Comparison of ENCODE assay signal across 8 cellular contexts in the genomic region with DNA sequence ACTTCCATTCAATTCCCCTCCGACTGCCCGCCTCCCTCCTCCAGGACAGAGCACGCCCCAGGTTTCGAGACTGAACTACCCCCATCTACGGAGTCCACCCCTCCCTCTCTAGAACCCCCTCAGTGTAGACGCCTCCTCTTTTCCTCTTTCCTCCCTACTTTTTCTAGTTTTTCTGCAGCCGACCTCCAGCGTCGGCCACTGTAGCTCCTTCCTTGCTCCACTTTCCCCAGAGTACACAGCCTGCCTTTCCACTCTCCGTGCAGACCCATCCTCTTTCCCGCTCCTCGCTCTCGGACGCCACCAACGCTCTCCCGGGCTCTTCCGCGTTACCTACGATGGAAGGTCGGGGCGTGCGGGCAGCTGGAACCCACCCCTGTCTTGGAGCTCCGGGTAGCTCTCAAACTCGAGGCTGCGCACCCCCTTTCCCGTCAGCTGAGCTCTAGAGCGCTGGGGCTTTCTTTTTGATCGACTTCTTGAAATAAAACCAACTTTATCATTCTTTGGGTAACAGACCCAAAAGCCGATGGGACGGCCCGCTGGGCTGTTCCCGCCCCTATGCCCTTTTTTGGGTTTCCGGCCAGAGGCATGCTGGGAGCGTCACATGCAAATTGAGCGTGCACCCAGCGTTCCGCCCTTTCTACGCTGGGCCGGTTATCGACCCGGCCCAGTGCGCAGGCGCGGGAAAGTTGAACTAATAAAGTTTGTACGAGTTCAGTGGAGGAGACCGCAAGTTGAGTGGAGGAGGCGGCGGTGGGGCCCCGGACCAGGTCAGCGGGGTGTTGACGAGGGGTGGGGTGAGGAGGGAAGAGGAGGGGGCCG. TPM values are rescaled to one million over a fixed set of nuclear protein-coding genes. Genes with fewer than 3 reads are reported as not detected.
DNase-seq lines count a peak whose midpoint lies in the region; ATAC-seq and TF ChIP-seq lines count a peak whose summit lies in the region.

A gene with protein sequence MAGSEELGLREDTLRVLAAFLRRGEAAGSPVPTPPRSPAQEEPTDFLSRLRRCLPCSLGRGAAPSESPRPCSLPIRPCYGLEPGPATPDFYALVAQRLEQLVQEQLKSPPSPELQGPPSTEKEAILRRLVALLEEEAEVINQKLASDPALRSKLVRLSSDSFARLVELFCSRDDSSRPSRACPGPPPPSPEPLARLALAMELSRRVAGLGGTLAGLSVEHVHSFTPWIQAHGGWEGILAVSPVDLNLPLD (plus strand): TSS at position 633 of the 819 bp plus-strand sequence. CDS start 760 bp downstream, outside the sequence.
A gene with protein sequence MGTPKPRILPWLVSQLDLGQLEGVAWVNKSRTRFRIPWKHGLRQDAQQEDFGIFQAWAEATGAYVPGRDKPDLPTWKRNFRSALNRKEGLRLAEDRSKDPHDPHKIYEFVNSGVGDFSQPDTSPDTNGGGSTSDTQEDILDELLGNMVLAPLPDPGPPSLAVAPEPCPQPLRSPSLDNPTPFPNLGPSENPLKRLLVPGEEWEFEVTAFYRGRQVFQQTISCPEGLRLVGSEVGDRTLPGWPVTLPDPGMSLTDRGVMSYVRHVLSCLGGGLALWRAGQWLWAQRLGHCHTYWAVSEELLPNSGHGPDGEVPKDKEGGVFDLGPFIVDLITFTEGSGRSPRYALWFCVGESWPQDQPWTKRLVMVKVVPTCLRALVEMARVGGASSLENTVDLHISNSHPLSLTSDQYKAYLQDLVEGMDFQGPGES (minus strand): TSS at position 557 of the 819 bp plus-strand sequence. CDS start 1,019 bp downstream, outside the sequence.

- CTCF ChIA-PET in Caco-2 (lab: Charles Lee), result interaction anchor here (0.5 to 2.0 kb wide), 3 partner anchors 25 to 171 kb away, joined by 4 to 11 read pairs (median 7); a partner anchor contains a TSS

- TF ChIP-seq CTCF in Caco-2 (IDR thresholded peaks at IDR 0.05; ENCODE audit: insufficient read depth in 1 of 2, low read depth in 1 of 2, low read length in 1 of 2, severe bottlenecking in 1 of 2, unreplicated experiment in 1 of 2) (no peak), OCI-LY1 (IDR thresholded peaks at IDR 0.05; ENCODE audit: low read length) (no peak), endodermal cell (conservative IDR thresholded peaks at IDR 0.05) (no peak)

- H3K79me2 ChIP-seq in OCI-LY1 (ENCODE audit: insufficient read depth, low read length), result 0 out of 2 replicates have a peak, but pooled peaks cover 5% of the 10 kb centered on the region

- H3K27ac Mint-ChIP-seq in Caco-2 (ENCODE audit: unreplicated experiment), result peak within 1 kb of the TSS; percentile 89
- H3K27ac Mint-ChIP-seq in endodermal cell, result peak within 1 kb of the TSS; percentile 95

- no peaks in the 10 kb centered on the region for H3F3A ChIP-seq in OCI-LY1 (ENCODE audit: insufficient read depth, low read length)

- TSS peak; percentile 55 for BruUV-seq in Caco-2 (replicated peaks; lab: Mats Ljungman, UMichigan)

- H3K9me3 Mint-ChIP-seq in Caco-2 (ENCODE audit: unreplicated experiment), result no peaks in the 10 kb centered on the region
- H3K9me3 Mint-ChIP-seq in endodermal cell, result peaks cover 2% of the 10 kb centered on the region

- H3K4me3 Mint-ChIP-seq in Caco-2 (ENCODE audit: unreplicated experiment), result peak within 1 kb of the TSS; percentile 93
- H3K4me3 Mint-ChIP-seq in endodermal cell, result peak within 1 kb of the TSS; percentile 93

- H3K27ac ChIP-seq in OCI-LY1 (ENCODE audit: low read depth, low read length, poor library complexity, severe bottlenecking) (peak within 1 kb of the TSS; percentile 83), endodermal cell (ENCODE audit: low read depth, low read length) (peak within 1 kb of the TSS; percentile 47)

- peaks cover 18% of the 10 kb centered on the region for H3K4me1 Mint-ChIP-seq in Caco-2 (ENCODE audit: low read depth, unreplicated experiment)
- H3K4me1 Mint-ChIP-seq in endodermal cell, result peaks cover 16% of the 10 kb centered on the region

- peak within 1 kb of the TSS; percentile 86 for H3K4me3 ChIP-seq in Caco-2 (ENCODE audit: low read depth, low read length)
- H3K4me3 ChIP-seq in OCI-LY1 (ENCODE audit: low read depth, low read length, poor library complexity, severe bottlenecking), result peak within 1 kb of the TSS; percentile 83
- H3K4me3 ChIP-seq in endodermal cell (ENCODE audit: low read length), result peak within 1 kb of the TSS; percentile 90

- POLR2A ChIA-PET in Caco-2 (lab: Charles Lee), result interaction anchor here (0.6 to 2.6 kb wide), 5 partner anchors 9 to 75 kb away, joined by 4 to 24 read pairs (median 15); a partner anchor contains a TSS

- peaks cover 13% of the 10 kb centered on the region; the same call in 1 of the 2 replicates for H3K4me1 ChIP-seq in Caco-2
- H3K4me1 ChIP-seq in OCI-LY1 (ENCODE audit: insufficient read depth, low read length, severe bottlenecking), result peaks cover 23% of the 10 kb centered on the region
- H3K4me1 ChIP-seq in endodermal cell (ENCODE audit: control insufficient read depth, insufficient read depth, low read length), result no peaks in the 10 kb centered on the region

- H3K36me3 ChIP-seq in Caco-2 (ENCODE audit: control insufficient read depth, insufficient read depth, low read length), result peaks cover 4% of the 10 kb centered on the region
- peaks cover 48% of the 10 kb centered on the region for H3K36me3 ChIP-seq in OCI-LY1 (ENCODE audit: insufficient read depth, low read length)
- peaks cover 47% of the 10 kb centered on the region for H3K36me3 ChIP-seq in endodermal cell (ENCODE audit: control insufficient read depth, insufficient read depth, low read length)

- no peak within 1 kb of the TSS for H2AFZ ChIP-seq in OCI-LY1 (ENCODE audit: low read length)

- peak within 1 kb of the TSS; percentile 91 for H3K9ac ChIP-seq in OCI-LY1 (ENCODE audit: low read length)
- H3K9ac ChIP-seq in endodermal cell (ENCODE audit: extremely low read depth, low read length, poor library complexity, severe bottlenecking), result peak within 1 kb of the TSS; percentile 77

- H3K36me3 Mint-ChIP-seq in Caco-2 (ENCODE audit: insufficient read depth, unreplicated experiment), result peaks cover 80% of the 10 kb centered on the region
- peaks cover 42% of the 10 kb centered on the region for H3K36me3 Mint-ChIP-seq in endodermal cell (ENCODE audit: low read depth)

- H3K27me3 Mint-ChIP-seq in Caco-2 (ENCODE audit: insufficient read depth, unreplicated experiment), result no peaks in the 10 kb centered on the region
- no peaks in the 10 kb centered on the region for H3K27me3 Mint-ChIP-seq in endodermal cell (ENCODE audit: insufficient read depth)

- H3K4me2 ChIP-seq in OCI-LY1 (ENCODE audit: low read length), result peak within 1 kb of the TSS; percentile 80

- H3K9me3 ChIP-seq in Caco-2 (peaks cover under 1% of the 10 kb centered on the region), OCI-LY1 (ENCODE audit: low read length) (no peaks in the 10 kb centered on the region), endodermal cell (ENCODE audit: control insufficient read depth, low read length) (peaks cover 3% of the 10 kb centered on the region)

- H4K20me1 ChIP-seq in OCI-LY1 (ENCODE audit: insufficient read depth, low read length), result no peaks in the 10 kb centered on the region

- H3K27me3 ChIP-seq in Caco-2 (replicated peaks; ENCODE audit: control insufficient read depth, insufficient read depth, low read length) (no peaks in the 10 kb centered on the region), OCI-LY1 (ENCODE audit: insufficient read depth, low read length) (no peaks in the 10 kb centered on the region), endodermal cell (ENCODE audit: control insufficient read depth, insufficient read depth, low read length, poor library complexity, severe bottlenecking) (no peaks in the 10 kb centered on the region)

- 0 to 1% methylated on average over 35 to 52 of the region's 52 CpGs for WGBS in endodermal cell (ENCODE audit: insufficient coverage in 1 of 2, insufficient read length in 1 of 2), 2 experiments

- intact Hi-C loops in Caco-2 (cut with micrococcal nuclease; ENCODE audit: unreplicated experiment), result loop anchor here (1.0 kb wide), 2 partner anchors 11 to 25 kb away; a partner anchor contains a TSS

- no peaks in the 10 kb centered on the region for H3K9me2 ChIP-seq in OCI-LY1 (ENCODE audit: low read depth, low read length)

- DNase-seq in Caco-2, result peak; percentile 97 to 98
- DNase-seq in HUDEP-2 (lab: John Stamatoyannopoulos, UW; ENCODE audit: unreplicated experiment in 76 of 76), result peak in 75 of 76 experiments; percentile 52 to 100 (median 99)
- DNase-seq in activated CD8-positive, alpha-beta memory T cell treated with anti-CD3 and anti-CD28 coated beads, Interleukin-2, amount 50 U/mL, for 24 hours (ENCODE audit: extremely low read depth), result peak; percentile 98
- peak; percentile 98 for DNase-seq in endodermal cell
- peak; percentile 99 for DNase-seq in mesenteric fat pad (ENCODE audit: low spot score)
- DNase-seq in stimulated activated CD8-positive, alpha-beta memory T cell treated with anti-CD3 and anti-CD28 coated beads, Interleukin-15, amount 100 ng/mL, for 1 hour (ENCODE audit: low read depth), result peak; percentile 100

- ATAC-seq in GM21381 (IDR thresholded peaks at IDR 0.05; ENCODE audit: unreplicated experiment), result peak; percentile 78

RNA-seq across cellular contexts. Expression of the first gene that starts in this region (rescaled TPM):
- total RNA-seq in Caco-2 (2022) (103 and 111 TPM in 2 replicates), endodermal cell (100 to 1,000 TPM in 1 of 2 donors, 10 to 100 TPM in 1; 91.8 to 101 TPM), mesenteric fat pad (10.7 TPM)
- 81.0 TPM for polyA plus RNA-seq in endodermal cell (2013, experiment 1 of 2)
- 68.6 TPM for polyA plus RNA-seq in endodermal cell (2013, experiment 2 of 2)

RNA-seq across cellular contexts. Expression of the second gene that starts in this region (rescaled TPM):
- total RNA-seq in Caco-2 (2022), result 125 and 131 TPM in 2 replicates
- total RNA-seq in endodermal cell, result 100 to 1,000 TPM; 127 to 128 TPM
- polyA plus RNA-seq in endodermal cell (2013, experiment 1 of 2), result 58.7 TPM
- polyA plus RNA-seq in endodermal cell (2013, experiment 2 of 2), result 66.6 TPM
- 46.7 TPM for total RNA-seq in mesenteric fat pad

Comparison
In these comparisons a context has a peak if more than half of its experiments do, and no peak if none do; other contexts are left out.
1. Peak in every context shown above with its lines: DNase-seq, ATAC-seq, H3K4me3 ChIP-seq and H3K27ac ChIP-seq.